7 cellular contexts compared by ENCODE assay signal in genomic region chr17:7405413-7405881, GRCh38. TPM values are rescaled to one million over a fixed set of nuclear protein-coding genes. Genes with fewer than 3 reads are reported as not detected.
DNase-seq lines count a peak whose midpoint lies in the region; ATAC-seq and TF ChIP-seq lines count a peak whose summit lies in the region.

No MANE protein-coding gene starts in this region.

- H3K9me3 Mint-ChIP-seq in HFFc6 = no peaks in the 10 kb centered on the region
- H3K9me3 Mint-ChIP-seq in activated naive CD8-positive, alpha-beta T cell (ENCODE audit: low read depth) = no peaks in the 10 kb centered on the region
- no peaks in the 10 kb centered on the region for H3K9me3 Mint-ChIP-seq in stimulated activated memory B cell treated with anti-CD40 and anti-IgM and Interleukin-4, amounts not matched to agents 10 μg/mL and 1 μg/mL and 100 μg/mL, for 72 hours

- no peak for TF ChIP-seq CTCF in HFFc6 (IDR thresholded peaks at IDR 0.05)

- peak overlapping the region; percentile 88 for H3K4me3 ChIP-seq in iPS-15b (ENCODE audit: low read depth, low read length)

- H3K27ac Mint-ChIP-seq in HFFc6 = peak overlapping the region; percentile 86
- no peak overlapping the region for H3K27ac Mint-ChIP-seq in activated naive CD8-positive, alpha-beta T cell
- peak overlapping the region; percentile 89 for H3K27ac Mint-ChIP-seq in stimulated activated memory B cell treated with anti-CD40 and anti-IgM and Interleukin-4, amounts not matched to agents 10 μg/mL and 1 μg/mL and 100 μg/mL, for 72 hours

- H3K4me1 ChIP-seq in iPS-15b (ENCODE audit: control insufficient read depth, insufficient read depth, low read length) = peaks cover 7% of the 10 kb centered on the region

- peak overlapping the region; percentile 85 for H3K9ac ChIP-seq in iPS-15b (ENCODE audit: low read depth, low read length)

- H3K9me3 ChIP-seq in iPS-15b (ENCODE audit: control insufficient read depth, insufficient read depth, low read length) = no peaks in the 10 kb centered on the region

- peaks cover 27% of the 10 kb centered on the region for H3K36me3 Mint-ChIP-seq in HFFc6 (ENCODE audit: low read depth)
- peaks cover 2% of the 10 kb centered on the region for H3K36me3 Mint-ChIP-seq in activated naive CD8-positive, alpha-beta T cell
- no peaks in the 10 kb centered on the region for H3K36me3 Mint-ChIP-seq in stimulated activated memory B cell treated with anti-CD40 and anti-IgM and Interleukin-4, amounts not matched to agents 10 μg/mL and 1 μg/mL and 100 μg/mL, for 72 hours

- peaks cover 23% of the 10 kb centered on the region for H3K36me3 ChIP-seq in iPS-15b (ENCODE audit: control insufficient read depth, insufficient read depth, low read length)

- H3K27me3 Mint-ChIP-seq in HFFc6 (ENCODE audit: insufficient read depth) = no peaks in the 10 kb centered on the region
- no peaks in the 10 kb centered on the region for H3K27me3 Mint-ChIP-seq in activated naive CD8-positive, alpha-beta T cell
- peaks cover 32% of the 10 kb centered on the region for H3K27me3 Mint-ChIP-seq in stimulated activated memory B cell treated with anti-CD40 and anti-IgM and Interleukin-4, amounts not matched to agents 10 μg/mL and 1 μg/mL and 100 μg/mL, for 72 hours

- H3K27me3 ChIP-seq in iPS-15b (ENCODE audit: control insufficient read depth, insufficient read depth, low read length) = peaks cover 7% of the 10 kb centered on the region

- H3K4me3 Mint-ChIP-seq in HFFc6 = peak overlapping the region; percentile 92
- H3K4me3 Mint-ChIP-seq in activated naive CD8-positive, alpha-beta T cell = peak overlapping the region; percentile 84
- H3K4me3 Mint-ChIP-seq in stimulated activated memory B cell treated with anti-CD40 and anti-IgM and Interleukin-4, amounts not matched to agents 10 μg/mL and 1 μg/mL and 100 μg/mL, for 72 hours = peak overlapping the region; percentile 87

- peaks cover 27% of the 10 kb centered on the region for H3K4me1 Mint-ChIP-seq in HFFc6 (ENCODE audit: low read depth)
- H3K4me1 Mint-ChIP-seq in activated naive CD8-positive, alpha-beta T cell (ENCODE audit: low read depth) = peaks cover 20% of the 10 kb centered on the region
- H3K4me1 Mint-ChIP-seq in stimulated activated memory B cell treated with anti-CD40 and anti-IgM and Interleukin-4, amounts not matched to agents 10 μg/mL and 1 μg/mL and 100 μg/mL, for 72 hours = peaks cover 13% of the 10 kb centered on the region

- ATAC-seq in stimulated activated memory B cell treated with anti-CD40 and anti-IgM and Interleukin-4, amounts not matched to agents 10 μg/mL and 1 μg/mL and 100 μg/mL, for 72 hours = no peak
- no peak for ATAC-seq in GM21737 (IDR thresholded peaks at IDR 0.05; ENCODE audit: unreplicated experiment)
- ATAC-seq in GM19023 (IDR thresholded peaks at IDR 0.05; ENCODE audit: unreplicated experiment) = no peak

- DNase-seq in HFFc6 (no peak), NCI-H1105 (lab: John Stamatoyannopoulos, UW) (no peak)

RNA-seq across cellular contexts. Expression of gene TMEM256, which starts 1.6 kb away (rescaled TPM):
- total RNA-seq in HFFc6 (2021; fragmentation: NEBNext Ultra II Directional; extraction: Animal tissue kit (Norgen Biotek cat#: 25700)) = 10 to 100 TPM; 52.2 to 79.1 (median 72.3) TPM

RNA-seq across cellular contexts. Expression of gene NLGN2, which starts 2.2 kb away (rescaled TPM):
- 10 to 100 TPM; 41.3 to 57.3 (median 46.2) TPM for total RNA-seq in HFFc6 (2021; fragmentation: NEBNext Ultra II Directional; extraction: Animal tissue kit (Norgen Biotek cat#: 25700))

RNA-seq across cellular contexts. Expression of gene PLSCR3, which starts 11.1 kb away (rescaled TPM):
- 100 to 1,000 TPM in 1 of 6 experiments, 10 to 100 TPM in 5; 85.6 to 114 (median 98.5) TPM for total RNA-seq in HFFc6 (2021; fragmentation: NEBNext Ultra II Directional; extraction: Animal tissue kit (Norgen Biotek cat#: 25700))

RNA-seq across cellular contexts. Expression of gene SPEM1, which starts 14.7 kb away (rescaled TPM):
- total RNA-seq in HFFc6 (2021; fragmentation: NEBNext Ultra II Directional; extraction: Animal tissue kit (Norgen Biotek cat#: 25700)) = not detected

RNA-seq across cellular contexts. Expression of gene SPEM2, which starts 20.0 kb away (rescaled TPM):
- total RNA-seq in HFFc6 (2021; fragmentation: NEBNext Ultra II Directional; extraction: Animal tissue kit (Norgen Biotek cat#: 25700)) = not detected
